In genomic region chrX:1392376-1393130, GRCh38 we compare ENCODE assay signal across 8 cellular contexts.
DNase-seq lines count a peak whose midpoint lies in the region; ATAC-seq and TF ChIP-seq lines count a peak whose summit lies in the region.

No MANE protein-coding gene starts in this region.

- H3K9me3 ChIP-seq in OCI-LY1 (ENCODE audit: low read length): no peaks in the 10 kb centered on the region

- H3K9me2 ChIP-seq in OCI-LY1 (ENCODE audit: low read depth, low read length): no peaks in the 10 kb centered on the region

- no peak for TF ChIP-seq CTCF in OCI-LY1 (IDR thresholded peaks at IDR 0.05; ENCODE audit: low read length)

- H3K4me3 ChIP-seq in OCI-LY1 (ENCODE audit: low read depth, low read length, poor library complexity, severe bottlenecking): peak overlapping the region; percentile 98

- peak overlapping the region; percentile 95 for H3K9ac ChIP-seq in OCI-LY1 (ENCODE audit: low read length)

- H3K27ac ChIP-seq in OCI-LY1 (ENCODE audit: low read depth, low read length, poor library complexity, severe bottlenecking): peak overlapping the region; percentile 77

- H3F3A ChIP-seq in OCI-LY1 (ENCODE audit: insufficient read depth, low read length): no peaks in the 10 kb centered on the region

- H2AFZ ChIP-seq in OCI-LY1 (ENCODE audit: low read length): no peak overlapping the region

- peak overlapping the region; percentile 82 for H3K4me2 ChIP-seq in OCI-LY1 (ENCODE audit: low read length)

- ATAC-seq in GM18498 (IDR thresholded peaks at IDR 0.05; ENCODE audit: unreplicated experiment): peak; percentile 23
- peak; percentile 22 for ATAC-seq in HG02588 (IDR thresholded peaks at IDR 0.05; ENCODE audit: unreplicated experiment)

- no peaks in the 10 kb centered on the region for H3K27me3 ChIP-seq in OCI-LY1 (ENCODE audit: insufficient read depth, low read length)

- no peaks in the 10 kb centered on the region for H4K20me1 ChIP-seq in OCI-LY1 (ENCODE audit: insufficient read depth, low read length)

- H3K4me1 ChIP-seq in OCI-LY1 (ENCODE audit: insufficient read depth, low read length, severe bottlenecking): peaks cover 38% of the 10 kb centered on the region

- DNase-seq in cerebellar cortex (ENCODE audit: low spot score): peak; percentile 77
- peak; percentile 54 for DNase-seq in kidney tubule cell (ENCODE audit: low spot score)
- DNase-seq in stimulated activated CD8-positive, alpha-beta memory T cell treated with anti-CD3 and anti-CD28 coated beads, Interleukin-4, amount 100 ng/mL, for 24 hours (ENCODE audit: low read depth): peak; percentile 40
- DNase-seq in SIG-M5 treated with dmso at 0.1 percent for 504 hours (lab: John Stamatoyannopoulos, UW; ENCODE audit: unreplicated experiment): no peak
- DNase-seq in C1 segment of cervical spinal cord (lab: John Stamatoyannopoulos, UW): no peak

- H3K36me3 ChIP-seq in OCI-LY1 (ENCODE audit: insufficient read depth, low read length): peaks cover 73% of the 10 kb centered on the region

- peaks cover 32% of the 10 kb centered on the region for H3K79me2 ChIP-seq in OCI-LY1 (ENCODE audit: insufficient read depth, low read length)

Comparison
In these comparisons a context has a peak if more than half of its experiments do, and no peak if none do; other contexts are left out.
1. DNase-seq: peak in cerebellar cortex (single experiment), kidney tubule cell (single experiment) and stimulated activated CD8-positive, alpha-beta memory T cell treated with anti-CD3 and anti-CD28 coated beads, Interleukin-4, amount 100 ng/mL, for 24 hours (single experiment); none in SIG-M5 treated with dmso at 0.1 percent for 504 hours (single experiment) and C1 segment of cervical spinal cord (0 of 14).